ENCODE assay signal across 29 cellular contexts in genomic region chr3:110210261-110210660, GRCh38.
A peak's percentile ranks its signal among the peaks of the same experiment; 100 is the strongest.
DNase-seq lines count a peak whose midpoint lies in the region; ATAC-seq and TF ChIP-seq lines count a peak whose summit lies in the region.
"Had no signal": no experiment of that assay in that cellular context is flagged by ENCODE, and none has a peak within 500 bp of the region (broad histone marks: within the 10 kb centered on the region; RNA-seq: fewer than 3 reads in every experiment).

No MANE protein-coding gene starts in this region.

- POLR2A ChIA-PET in SK-N-SH (lab: Yijun Ruan, JAX), result no interaction called here

- H3K27ac ChIP-seq in SK-N-SH (ENCODE audit: low read depth in 2 of 2, low read length in 1 of 2) (no peak overlapping the region), gastrocnemius medialis (no peak overlapping the region)
- H3K27ac ChIP-seq: 22Rv1; A549; BLaER1; BLaER1 treated with 17β-estradiol and CSF1 and Interleukin-3, amounts not matched to agents 10 nM and 100 nM; C4-2B had no signal

- 8% methylated on average over 1 of the region's 1 CpG for WGBS in SK-N-SH (ENCODE audit: low lambda C conversion rate)

- H3K9ac ChIP-seq in SK-N-SH, result no peak overlapping the region
- H3K9ac ChIP-seq: BLaER1; BLaER1 treated with 17β-estradiol and CSF1 and Interleukin-3, amounts not matched to agents 10 nM and 100 nM had no signal

- H3K27me3 ChIP-seq in SK-N-SH (ENCODE audit: insufficient read depth) (no peaks in the 10 kb centered on the region), gastrocnemius medialis (no peaks in the 10 kb centered on the region)
- H3K27me3 ChIP-seq: BE2C; BLaER1; BLaER1 treated with 17β-estradiol and CSF1 and Interleukin-3, amounts not matched to agents 10 nM and 100 nM had no signal

- H3K79me2 ChIP-seq in SK-N-SH (ENCODE audit: insufficient read depth), result no peaks in the 10 kb centered on the region

- H3K4me3 ChIP-seq in SK-N-SH (ENCODE audit: low read depth in 2 of 2, low read length in 1 of 2), result no peak overlapping the region
- no peak overlapping the region for H3K4me3 ChIP-seq in gastrocnemius medialis
- H3K4me3 ChIP-seq: A549; BLaER1; BLaER1 treated with 17β-estradiol and CSF1 and Interleukin-3, amounts not matched to agents 10 nM and 100 nM had no signal

- no peak overlapping the region for H2AFZ ChIP-seq in SK-N-SH (ENCODE audit: low read depth)

- intact Hi-C loops in posterior vena cava (cut with DNase I), result no loop called here
- intact Hi-C loops in gastrocnemius medialis (cut with DNase I; ENCODE audit: low total_unique reads), result no loop called here

- peak in 1 of 2 experiments; percentile 72; a peak in 2 of 4 replicates for TF ChIP-seq EP300 in SK-N-SH (IDR thresholded peaks at IDR 0.05; ENCODE audit: borderline replicate concordance in 1 of 2, low read depth in 1 of 2, low read length in 1 of 2)

- H3K4me1 ChIP-seq in SK-N-SH (ENCODE audit: control insufficient read depth in 1 of 2, insufficient read depth in 2 of 2, low read depth in 1 of 2, low read length in 1 of 2) (no peaks in the 10 kb centered on the region), gastrocnemius medialis (no peaks in the 10 kb centered on the region)
- H3K4me1 ChIP-seq: A549; BE2C; BLaER1; BLaER1 treated with 17β-estradiol and CSF1 and Interleukin-3, amounts not matched to agents 10 nM and 100 nM; Caco-2 had no signal

- no peaks in the 10 kb centered on the region for H4K20me1 ChIP-seq in SK-N-SH (ENCODE audit: insufficient read depth)
- H4K20me1 ChIP-seq: BLaER1; BLaER1 treated with 17β-estradiol and CSF1 and Interleukin-3, amounts not matched to agents 10 nM and 100 nM had no signal

- no peaks in the 10 kb centered on the region for H3K9me2 ChIP-seq in SK-N-SH

- no peaks in the 10 kb centered on the region for H3F3A ChIP-seq in SK-N-SH (replicated peaks; ENCODE audit: insufficient read depth)

- no peaks in the 10 kb centered on the region for H3K9me3 ChIP-seq in SK-N-SH
- H3K9me3 ChIP-seq in gastrocnemius medialis, result no peaks in the 10 kb centered on the region
- H3K9me3 ChIP-seq: A549, BE2C, BLaER1, Caco-2 had no signal

- no peak for ATAC-seq in SK-N-SH treated with all-trans-retinoic acid at 6 μM for 48 hours
- ATAC-seq in gastrocnemius medialis, result no peak
- ATAC-seq: A549; CD8-positive, alpha-beta T cell had no signal

- no peak for TF ChIP-seq RAD21 in SK-N-SH (IDR thresholded peaks at IDR 0.05; ENCODE audit: low read length)

- H3K4me2 ChIP-seq in SK-N-SH, result no peak overlapping the region
- H3K4me2 ChIP-seq: A549; BLaER1; BLaER1 treated with 17β-estradiol and CSF1 and Interleukin-3, amounts not matched to agents 10 nM and 100 nM had no signal

- TF ChIP-seq POLR2A in gastrocnemius medialis (IDR thresholded peaks at IDR 0.05), result no peak

- DNase-seq in SK-N-SH (peak; percentile 14), posterior vena cava (ENCODE audit: low spot score) (no peak), gastrocnemius medialis (no peak)
- DNase-seq: 8988T; ACHN; AML-193; BE2C; C1 segment of cervical spinal cord; Caco-2; Calu3; CD4-positive, alpha-beta memory T cell; CD4-positive, alpha-beta T cell; CD4-positive, CD25-positive, alpha-beta regulatory T cell; CD8-positive, alpha-beta memory T cell; CD8-positive, alpha-beta T cell; COR-L47; DMS 273 treated with DMSO at 0.1 percent for 48 hours; DMS153; DMS53; DMS79; DMS79 treated with DMSO at 0.1 percent for 48 hours; DND-41; EL had no signal

- H3K36me3 ChIP-seq in SK-N-SH (replicated peaks in 1 of 2; ENCODE audit: control insufficient read depth in 1 of 2, insufficient read depth in 2 of 2, low read length in 1 of 2), result no peaks in the 10 kb centered on the region
- H3K36me3 ChIP-seq in gastrocnemius medialis, result no peaks in the 10 kb centered on the region
- H3K36me3 ChIP-seq: BE2C; BLaER1; BLaER1 treated with 17β-estradiol and CSF1 and Interleukin-3, amounts not matched to agents 10 nM and 100 nM had no signal

- CTCF ChIA-PET in SK-N-SH (lab: Yijun Ruan, JAX), result no interaction called here

- in situ Hi-C loops in gastrocnemius medialis (cut with MboI; ENCODE audit: low sequenced_read_pairs in 4 of 4), result no loop called here

- TF ChIP-seq CTCF in SK-N-SH (IDR thresholded peaks at IDR 0.05), result no peak
- no peak for TF ChIP-seq CTCF in gastrocnemius medialis (IDR thresholded peaks at IDR 0.05 in 4 of 5, conservative IDR thresholded peaks at IDR 0.05 in 1 of 5)

TF ChIP-seq in SK-N-SH, 30 proteins besides CTCF, POLR2A, EP300 and RAD21:
- TF ChIP-seq CHD2 (IDR thresholded peaks at IDR 0.05; ENCODE audit: low read length, partially characterized antibody) (peak; percentile 41), FOSL2 (IDR thresholded peaks at IDR 0.05; ENCODE audit: borderline replicate concordance, low read depth) (no peak), RCOR1 (IDR thresholded peaks at IDR 0.05; ENCODE audit: low read length) (peak; percentile 79; the same call in 1 of the 2 replicates), GATA2 (CRISPR knock-in tag; IDR thresholded peaks at IDR 0.05) (peak; percentile 73)

TF ChIP-seq in SK-N-SH treated with all-trans-retinoic acid at 6 μM for 48 hours, 23 proteins besides CTCF, POLR2A, EP300 and RAD21:
- no peak for TF ChIP-seq POU6F1 (CRISPR knock-in tag; IDR thresholded peaks at IDR 0.05; ENCODE audit: borderline replicate concordance, low read depth)
- no peak for TF ChIP-seq GLIS3 (CRISPR knock-in tag; IDR thresholded peaks at IDR 0.05)
- TF ChIP-seq ISL1 (CRISPR knock-in tag; IDR thresholded peaks at IDR 0.05), result no peak
- TF ChIP-seq ZNF8 (CRISPR knock-in tag; IDR thresholded peaks at IDR 0.05), result no peak
- TF ChIP-seq PPARA (CRISPR knock-in tag; IDR thresholded peaks at IDR 0.05; ENCODE audit: borderline replicate concordance), result no peak
- TF ChIP-seq TCF4 (CRISPR knock-in tag; IDR thresholded peaks at IDR 0.05; ENCODE audit: borderline replicate concordance), result peak; percentile 83; the same call in 1 of the 2 replicates
